8 cellular contexts compared by ENCODE assay signal in genomic region chr14:36941783-36942521, GRCh38.
A peak's percentile ranks its signal among the peaks of the same experiment; 100 is the strongest.
DNase-seq lines count a peak whose midpoint lies in the region; ATAC-seq and TF ChIP-seq lines count a peak whose summit lies in the region.

No MANE protein-coding gene starts in this region.

- in situ Hi-C loops in astrocyte of the cerebellum (cut with HindIII; ENCODE audit: low sequenced_read_pairs): no loop called here

- H3K4me3 ChIP-seq in astrocyte of the cerebellum (ENCODE audit: low read depth, low read length): no peak overlapping the region
- H3K4me3 ChIP-seq in hepatocyte: no peak overlapping the region
- no peak overlapping the region for H3K4me3 ChIP-seq in skeletal muscle cell (ENCODE audit: low read depth, low read length)

- no peak overlapping the region for H3K27ac ChIP-seq in hepatocyte

- H3K79me2 ChIP-seq in hepatocyte: no peaks in the 10 kb centered on the region

- peak; percentile 86 for ATAC-seq in HG02763 (IDR thresholded peaks at IDR 0.05; ENCODE audit: unreplicated experiment)

- DNase-seq in activated CD4-positive, alpha-beta T cell treated with anti-CD3 and anti-CD28 coated beads for 24 hours (ENCODE audit: low read depth in 2 of 2): peak; percentile 23 to 43
- no peak for DNase-seq in activated CD4-positive, alpha-beta T cell treated with anti-CD3 and anti-CD28 coated beads for 1 hour
- DNase-seq in NCI-H1105 (lab: John Stamatoyannopoulos, UW): peak; percentile 68
- DNase-seq in SK-N-DZ (ENCODE audit: low spot score): peak; percentile 43
- peak; percentile 32 for DNase-seq in astrocyte of the cerebellum (ENCODE audit: low read depth)
- DNase-seq in hepatocyte (ENCODE audit: low spot score): peak; percentile 80
- peak; percentile 21 for DNase-seq in skeletal muscle cell (ENCODE audit: low read depth)

- no peaks in the 10 kb centered on the region for H3K9me3 ChIP-seq in hepatocyte (ENCODE audit: low read depth)

- H3K27me3 ChIP-seq in hepatocyte: peaks cover 17% of the 10 kb centered on the region

- H3K9me2 ChIP-seq in hepatocyte (replicated peaks; ENCODE audit: insufficient read depth): no peaks in the 10 kb centered on the region

- no peaks in the 10 kb centered on the region for H3K4me1 ChIP-seq in hepatocyte (ENCODE audit: insufficient read depth)

- H3K4me2 ChIP-seq in hepatocyte: no peak overlapping the region

- H3K36me3 ChIP-seq in hepatocyte (replicated peaks; ENCODE audit: insufficient read depth, low read depth): no peaks in the 10 kb centered on the region

- 15% methylated on average over 12 of the region's 12 CpGs for WGBS in hepatocyte (ENCODE audit: low lambda C conversion rate, missing lambda C conversion rate)

- TF ChIP-seq CTCF in astrocyte of the cerebellum (IDR thresholded peaks at IDR 0.05; ENCODE audit: low read depth, low read length, missing control alignments) (peak; percentile 99), hepatocyte (IDR thresholded peaks at IDR 0.05; ENCODE audit: poor library complexity) (peak; percentile 87)

- H2AFZ ChIP-seq in hepatocyte: no peak overlapping the region

- H4K20me1 ChIP-seq in hepatocyte (ENCODE audit: insufficient read depth, poor library complexity, severe bottlenecking): no peaks in the 10 kb centered on the region
